Comparison of ENCODE assay signal across 23 cellular contexts in genomic region chr4:61079976-61080375, GRCh38.
"Had no signal": no experiment of that assay in that cellular context is flagged by ENCODE, and none has a peak within 500 bp of the region (broad histone marks: within the 10 kb centered on the region; RNA-seq: fewer than 3 reads in every experiment).

No MANE protein-coding gene starts in this region.

- ATAC-seq: left lobe of liver; naive thymus-derived CD4-positive, alpha-beta T cell; right cardiac atrium; stimulated activated memory B cell treated with anti-CD40 and anti-IgM and Interleukin-4, amounts not matched to agents 10 μg/mL and 1 μg/mL and 100 μg/mL, for 72 hours; stimulated activated naive CD8-positive, alpha-beta T cell treated with anti-CD3 and anti-CD28 coated beads, Interleukin-15, Interleukin-2, amounts not matched to agents 100 U/mL and 50 U/mL, for 24 hours had no signal

- H3K4me3 ChIP-seq: coronary artery, esophagus squamous epithelium, neural progenitor cell, prostate gland, skin epidermis, spleen, testis, tibial artery, upper lobe of left lung, uterus had no signal

- FAIRE-seq: endothelial cell of umbilical vein had no signal

- DNase-seq: dermis blood vessel endothelial cell; effector memory CD4-positive, alpha-beta T cell; esophagus squamous epithelium; kidney; mesendoderm; midbrain; naive thymus-derived CD4-positive, alpha-beta T cell; right cardiac atrium; spleen; stimulated activated CD4-positive, alpha-beta T cell treated with anti-CD3 and anti-CD28 coated beads, Interleukin-4, amount 100 ng/mL, for 4 hours; stimulated activated naive CD8-positive, alpha-beta T cell treated with anti-CD3 and anti-CD28 coated beads, Interleukin-15, Interleukin-2, amounts not matched to agents 100 U/mL and 50 U/mL, for 24 hours; substantia nigra; testis; tibial artery; upper lobe of left lung; uterus had no signal
